In genomic region chr11:14312736-14313438, GRCh38 we compare ENCODE assay signal across 15 cellular contexts. TPM values are rescaled to one million over a fixed set of nuclear protein-coding genes. Genes with fewer than 3 reads are reported as not detected.
DNase-seq lines count a peak whose midpoint lies in the region; ATAC-seq and TF ChIP-seq lines count a peak whose summit lies in the region.
"Had no signal": no experiment of that assay in that cellular context is flagged by ENCODE, and none has a peak within 500 bp of the region (broad histone marks: within the 10 kb centered on the region; RNA-seq: fewer than 3 reads in every experiment).

No MANE protein-coding gene starts in this region.

- H3K9me3 ChIP-seq in SU-DHL-6 (ENCODE audit: insufficient read depth, low read length), result no peaks in the 10 kb centered on the region

- H3K79me2 ChIP-seq in SU-DHL-6 (ENCODE audit: insufficient read depth, low read length), result peaks cover 95% of the 10 kb centered on the region

- H3K9me3 Mint-ChIP-seq in activated CD4-positive, alpha-beta T cell treated with anti-CD3 and anti-CD28 coated beads for 36 hours (ENCODE audit: low read depth), result no peaks in the 10 kb centered on the region
- peaks cover 0 to 4% of the 10 kb centered on the region in 2 donors for H3K9me3 Mint-ChIP-seq in stimulated activated naive CD8-positive, alpha-beta T cell treated with anti-CD3 and anti-CD28 coated beads, Interleukin-15, amount 100 ng/mL, for 72 hours
- H3K9me3 Mint-ChIP-seq in activated T-helper 2 cell treated with anti-CD3 and anti-CD28 coated beads, Interferon-gamma antibody, Interleukin-2, Interleukin-4, amounts not matched to agents 10 μg/mL and 5 μg/mL and 100 μg/mL, durations not matched to agents 14 hours and 24 hours and 36 hours, result no peaks in the 10 kb centered on the region
- H3K9me3 Mint-ChIP-seq: nephron had no signal

- DNase-seq in activated CD4-positive, alpha-beta T cell treated with anti-CD3 and anti-CD28 coated beads for 36 hours, result no peak
- no peak for DNase-seq in activated CD4-positive, alpha-beta T cell treated with anti-CD3 and anti-CD28 coated beads for 1 hour
- DNase-seq in fibroblast of mammary gland (ENCODE audit: low read depth) (peak; percentile 27), hypothalamus (lab: John Stamatoyannopoulos, UW) (no peak), left colon (no peak)
- no peak for DNase-seq in stimulated activated naive CD8-positive, alpha-beta T cell treated with anti-CD3 and anti-CD28 coated beads, Interleukin-15, amount 100 ng/mL, for 72 hours
- DNase-seq in activated T-helper 2 cell treated with anti-CD3 and anti-CD28 coated beads, Interferon-gamma antibody, Interleukin-2, Interleukin-4, amounts not matched to agents 10 μg/mL and 5 μg/mL and 100 μg/mL, durations not matched to agents 14 hours and 24 hours and 36 hours (ENCODE audit: low spot score), result no peak
- DNase-seq: aorta, DMS53, NCI-H1436 treated with DMSO at 0.1 percent for 48 hours, NCI-H82, SW 1271 had no signal

- peaks cover 2% of the 10 kb centered on the region; the same call in 1 of the 2 replicates for H4K20me1 ChIP-seq in SU-DHL-6 (ENCODE audit: low read depth, low read length)

- TF ChIP-seq CTCF in SU-DHL-6 (IDR thresholded peaks at IDR 0.05; ENCODE audit: insufficient read depth, low read length, poor library complexity, severe bottlenecking), result no peak
- no peak for TF ChIP-seq CTCF in fibroblast of mammary gland (conservative IDR thresholded peaks at IDR 0.05; ENCODE audit: control insufficient read depth, insufficient read depth, low read depth, low read length)

- no peak overlapping the region for H2AFZ ChIP-seq in SU-DHL-6 (ENCODE audit: low read depth, low read length, severe bottlenecking)

- peaks cover 98% of the 10 kb centered on the region for H3F3A ChIP-seq in SU-DHL-6 (ENCODE audit: insufficient read depth)

- peak overlapping the region; percentile 95 for H3K27ac ChIP-seq in SU-DHL-6 (ENCODE audit: low read depth, low read length)
- H3K27ac ChIP-seq: 22Rv1 had no signal

- peaks cover 24% of the 10 kb centered on the region for H3K4me1 Mint-ChIP-seq in activated CD4-positive, alpha-beta T cell treated with anti-CD3 and anti-CD28 coated beads for 36 hours
- H3K4me1 Mint-ChIP-seq in stimulated activated naive CD8-positive, alpha-beta T cell treated with anti-CD3 and anti-CD28 coated beads, Interleukin-15, amount 100 ng/mL, for 72 hours, result peaks cover 53% of the 10 kb centered on the region
- H3K4me1 Mint-ChIP-seq in activated T-helper 2 cell treated with anti-CD3 and anti-CD28 coated beads, Interferon-gamma antibody, Interleukin-2, Interleukin-4, amounts not matched to agents 10 μg/mL and 5 μg/mL and 100 μg/mL, durations not matched to agents 14 hours and 24 hours and 36 hours (ENCODE audit: low read depth), result peaks cover 25% of the 10 kb centered on the region

- no peaks in the 10 kb centered on the region for H3K36me3 ChIP-seq in SU-DHL-6 (ENCODE audit: low read length)

- H3K27ac Mint-ChIP-seq in activated CD4-positive, alpha-beta T cell treated with anti-CD3 and anti-CD28 coated beads for 36 hours, result no peak overlapping the region
- peak overlapping the region in 1 of 2 donors; percentile 26 for H3K27ac Mint-ChIP-seq in stimulated activated naive CD8-positive, alpha-beta T cell treated with anti-CD3 and anti-CD28 coated beads, Interleukin-15, amount 100 ng/mL, for 72 hours
- H3K27ac Mint-ChIP-seq in activated T-helper 2 cell treated with anti-CD3 and anti-CD28 coated beads, Interferon-gamma antibody, Interleukin-2, Interleukin-4, amounts not matched to agents 10 μg/mL and 5 μg/mL and 100 μg/mL, durations not matched to agents 14 hours and 24 hours and 36 hours, result no peak overlapping the region
- H3K27ac Mint-ChIP-seq: nephron had no signal

- POLR2A ChIA-PET in activated CD4-positive, alpha-beta T cell treated with anti-CD3 and anti-CD28 coated beads for 36 hours (lab: Charles Lee), result no interaction called here

- no peaks in the 10 kb centered on the region for H3K27me3 Mint-ChIP-seq in activated CD4-positive, alpha-beta T cell treated with anti-CD3 and anti-CD28 coated beads for 36 hours
- no peaks in the 10 kb centered on the region for H3K27me3 Mint-ChIP-seq in stimulated activated naive CD8-positive, alpha-beta T cell treated with anti-CD3 and anti-CD28 coated beads, Interleukin-15, amount 100 ng/mL, for 72 hours
- no peaks in the 10 kb centered on the region for H3K27me3 Mint-ChIP-seq in activated T-helper 2 cell treated with anti-CD3 and anti-CD28 coated beads, Interferon-gamma antibody, Interleukin-2, Interleukin-4, amounts not matched to agents 10 μg/mL and 5 μg/mL and 100 μg/mL, durations not matched to agents 14 hours and 24 hours and 36 hours (ENCODE audit: low read depth)

- peak; percentile 51 for ATAC-seq in activated CD4-positive, alpha-beta T cell treated with anti-CD3 and anti-CD28 coated beads for 36 hours
- peak; percentile 62 for ATAC-seq in stimulated activated naive CD8-positive, alpha-beta T cell treated with anti-CD3 and anti-CD28 coated beads, Interleukin-15, amount 100 ng/mL, for 72 hours
- ATAC-seq in left colon, result no peak

- intact Hi-C loops in activated CD4-positive, alpha-beta T cell treated with anti-CD3 and anti-CD28 coated beads for 36 hours (cut with DNase I, micrococcal nuclease), result no loop called here
- intact Hi-C loops in left colon (cut with DNase I, micrococcal nuclease), result no loop called here
- intact Hi-C loops in activated T-helper 2 cell treated with anti-CD3 and anti-CD28 coated beads, Interferon-gamma antibody, Interleukin-2, Interleukin-4, amounts not matched to agents 10 μg/mL and 5 μg/mL and 100 μg/mL, durations not matched to agents 14 hours and 24 hours and 36 hours (cut with micrococcal nuclease), result no loop called here

- no peak overlapping the region for H3K4me3 Mint-ChIP-seq in activated CD4-positive, alpha-beta T cell treated with anti-CD3 and anti-CD28 coated beads for 36 hours
- H3K4me3 Mint-ChIP-seq in stimulated activated naive CD8-positive, alpha-beta T cell treated with anti-CD3 and anti-CD28 coated beads, Interleukin-15, amount 100 ng/mL, for 72 hours, result peak overlapping the region; percentile 8 to 63
- no peak overlapping the region for H3K4me3 Mint-ChIP-seq in activated T-helper 2 cell treated with anti-CD3 and anti-CD28 coated beads, Interferon-gamma antibody, Interleukin-2, Interleukin-4, amounts not matched to agents 10 μg/mL and 5 μg/mL and 100 μg/mL, durations not matched to agents 14 hours and 24 hours and 36 hours (ENCODE audit: low read depth)
- H3K4me3 Mint-ChIP-seq: nephron had no signal

- CTCF ChIA-PET in activated CD4-positive, alpha-beta T cell treated with anti-CD3 and anti-CD28 coated beads for 36 hours (lab: Charles Lee), result interaction anchor here (0.8 to 4.3 kb wide), 7 partner anchors 8 to 142 kb away, joined by 3 to 15 read pairs (median 3); no protein-coding TSS in a partner anchor

- no peaks in the 10 kb centered on the region for H3K9me2 ChIP-seq in SU-DHL-6 (replicated peaks; ENCODE audit: insufficient read depth, low read length)

- no peaks in the 10 kb centered on the region for H3K36me3 Mint-ChIP-seq in activated CD4-positive, alpha-beta T cell treated with anti-CD3 and anti-CD28 coated beads for 36 hours (ENCODE audit: low read depth)
- peaks cover 5% of the 10 kb centered on the region for H3K36me3 Mint-ChIP-seq in activated T-helper 2 cell treated with anti-CD3 and anti-CD28 coated beads, Interferon-gamma antibody, Interleukin-2, Interleukin-4, amounts not matched to agents 10 μg/mL and 5 μg/mL and 100 μg/mL, durations not matched to agents 14 hours and 24 hours and 36 hours (ENCODE audit: low read depth)

- H3K9ac ChIP-seq in SU-DHL-6 (ENCODE audit: low read length), result peak overlapping the region; percentile 53

- H3K4me2 ChIP-seq in SU-DHL-6 (ENCODE audit: low read depth, low read length, poor library complexity, severe bottlenecking), result peak overlapping the region; percentile 96

- peak overlapping the region; percentile 17 for H3K4me3 ChIP-seq in SU-DHL-6 (ENCODE audit: insufficient read depth, low read length, poor library complexity, severe bottlenecking)
- H3K4me3 ChIP-seq in fibroblast of mammary gland (ENCODE audit: control insufficient read depth, low read depth, low read length), result no peak overlapping the region

- H3K27me3 ChIP-seq in SU-DHL-6 (ENCODE audit: low read length), result no peaks in the 10 kb centered on the region

RNA-seq across cellular contexts. Expression of gene RRAS2, which starts 46.1 kb away (rescaled TPM):
- total RNA-seq in activated CD4-positive, alpha-beta T cell treated with anti-CD3 and anti-CD28 coated beads for 36 hours, result 10 to 100 TPM; 35.0 to 48.0 TPM
- 10 to 100 TPM; 35.7 to 42.7 TPM for total RNA-seq in left colon
- total RNA-seq in activated T-helper 2 cell treated with anti-CD3 and anti-CD28 coated beads, Interferon-gamma antibody, Interleukin-2, Interleukin-4, amounts not matched to agents 10 μg/mL and 5 μg/mL and 100 μg/mL, durations not matched to agents 14 hours and 24 hours and 36 hours, result 64.4 and 65.2 TPM in 2 replicates

Comparison
In these comparisons a context has a peak if more than half of its experiments do, and no peak if none do; other contexts are left out.
1. H3K4me3 Mint-ChIP-seq: peak in stimulated activated naive CD8-positive, alpha-beta T cell treated with anti-CD3 and anti-CD28 coated beads, Interleukin-15, amount 100 ng/mL, for 72 hours (2 of 2); none in activated CD4-positive, alpha-beta T cell treated with anti-CD3 and anti-CD28 coated beads for 36 hours (single experiment) and activated T-helper 2 cell treated with anti-CD3 and anti-CD28 coated beads, Interferon-gamma antibody, Interleukin-2, Interleukin-4, amounts not matched to agents 10 μg/mL and 5 μg/mL and 100 μg/mL, durations not matched to agents 14 hours and 24 hours and 36 hours (single experiment).